In genomic region chr2:8583400-8584173, GRCh38 we compare ENCODE assay signal across 8 cellular contexts.
DNase-seq lines count a peak whose midpoint lies in the region; ATAC-seq and TF ChIP-seq lines count a peak whose summit lies in the region.

No MANE protein-coding gene starts in this region.

- peak; percentile 78 to 93 for DNase-seq in T47D (ENCODE audit: low read depth in 1 of 2, low spot score in 1 of 2)
- DNase-seq in MCF 10A (ENCODE audit: unreplicated experiment): no peak
- peak; percentile 89 to 100 (median 98) for DNase-seq in Peyer's patch
- peak; percentile 54 for DNase-seq in activated T-helper 9 cell treated with anti-CD3 and anti-CD28 coated beads, Interleukin-2, amount 50 U/mL, for 16 hours (ENCODE audit: low read depth)
- peak; percentile 98 for DNase-seq in Right ventricle myocardium inferior (ENCODE audit: missing footprints)
- peak; percentile 80 for DNase-seq in pons (ENCODE audit: low spot score)

- H3K36me3 Mint-ChIP-seq in MCF 10A (ENCODE audit: insufficient read depth, unreplicated experiment): peaks cover 4% of the 10 kb centered on the region

- H3K4me1 Mint-ChIP-seq in MCF 10A (ENCODE audit: insufficient read depth, unreplicated experiment): no peaks in the 10 kb centered on the region

- POLR2A ChIA-PET in MCF 10A (lab: Yijun Ruan, JAX): interaction anchor here (0.6 to 1.2 kb wide), 3 partner anchors 8 to 106 kb away, joined by 3 read pairs; no protein-coding TSS in a partner anchor

- peaks cover 6% of the 10 kb centered on the region for H3K9me3 Mint-ChIP-seq in MCF 10A (ENCODE audit: unreplicated experiment)

- no peak overlapping the region for H3K4me3 Mint-ChIP-seq in MCF 10A (ENCODE audit: unreplicated experiment)

- H3K36me3 ChIP-seq in Peyer's patch: no peaks in the 10 kb centered on the region
- H3K36me3 ChIP-seq in thymus (ENCODE audit: control insufficient read depth, insufficient read depth): no peaks in the 10 kb centered on the region

- TF ChIP-seq POLR2A in Peyer's patch (IDR thresholded peaks at IDR 0.05): peak; percentile 66 to 86

- H3K9me3 ChIP-seq in Peyer's patch: no peaks in the 10 kb centered on the region
- no peaks in the 10 kb centered on the region for H3K9me3 ChIP-seq in thymus (ENCODE audit: control insufficient read depth)

- peaks cover 0 to 31% (median 7%) of the 10 kb centered on the region in 4 donors for H3K4me1 ChIP-seq in Peyer's patch
- peaks cover 45% of the 10 kb centered on the region for H3K4me1 ChIP-seq in thymus (ENCODE audit: control insufficient read depth, insufficient read depth, low read length)

- no peak overlapping the region for H3K27ac Mint-ChIP-seq in MCF 10A (ENCODE audit: low read depth, unreplicated experiment)

- ATAC-seq in HG03280 (IDR thresholded peaks at IDR 0.05; ENCODE audit: unreplicated experiment): peak; percentile 88
- ATAC-seq in Right ventricle myocardium inferior: peak; percentile 96

- no TSS peak for BruUV-seq in MCF 10A (replicated peaks; lab: Mats Ljungman, UMichigan)

- H3K27ac ChIP-seq in Peyer's patch: peak overlapping the region; percentile 59 to 77 (median 70)
- H3K27ac ChIP-seq in thymus (ENCODE audit: low read depth): peak overlapping the region; percentile 31

- in situ Hi-C loops in T47D (cut with HindIII; ENCODE audit: low pct_unique_long_range_greater_than_20kb, low sequenced_read_pairs): no loop called here

- no peaks in the 10 kb centered on the region for H3K27me3 Mint-ChIP-seq in MCF 10A (ENCODE audit: insufficient read depth, unreplicated experiment)

- CTCF ChIA-PET in MCF 10A (lab: Yijun Ruan, JAX): no interaction called here

- WGBS in thymus: 8% methylated on average over 39 of the region's 39 CpGs

- H3K4me3 ChIP-seq in Peyer's patch (peak overlapping the region; percentile 14 to 46 (median 30)), thymus (ENCODE audit: low read length) (peak overlapping the region; percentile 21)

- TF ChIP-seq CTCF in MCF 10A (IDR thresholded peaks at IDR 0.05; ENCODE audit: unreplicated experiment) (no peak), Peyer's patch (IDR thresholded peaks at IDR 0.05) (no peak)

- no peaks in the 10 kb centered on the region for H3K27me3 ChIP-seq in Peyer's patch
- H3K27me3 ChIP-seq in thymus (ENCODE audit: control insufficient read depth, insufficient read depth): no peaks in the 10 kb centered on the region

- intact Hi-C loops in MCF 10A (cut with micrococcal nuclease) (no loop called here), Right ventricle myocardium inferior (cut with DNase I) (loop anchor here (2.0 kb wide), 1 partner anchor 95 kb away; no protein-coding TSS in a partner anchor)
